In genomic region chr15:44157679-44158078, GRCh38 we compare ENCODE assay signal across 10 cellular contexts. TPM values are rescaled to one million over a fixed set of nuclear protein-coding genes. Genes with fewer than 3 reads are reported as not detected.
DNase-seq lines count a peak whose midpoint lies in the region; ATAC-seq and TF ChIP-seq lines count a peak whose summit lies in the region.
"Had no signal": no experiment of that assay in that cellular context is flagged by ENCODE, and none has a peak within 500 bp of the region (broad histone marks: within the 10 kb centered on the region; RNA-seq: fewer than 3 reads in every experiment).

No MANE protein-coding gene starts in this region.

- no peak overlapping the region for H3K18ac ChIP-seq in IMR-90 (ENCODE audit: low read depth, low read length)

- in situ Hi-C loops in IMR-90 (cut with MboI; ENCODE audit: low sequenced_read_pairs) (no loop called here), astrocyte of the cerebellum (cut with HindIII; ENCODE audit: low sequenced_read_pairs) (no loop called here)

- no TSS peak for BruUV-seq in IMR-90 (replicated peaks; lab: Mats Ljungman, UMichigan)

- no CpG with 5 or more reads among the region's 1 CpG for WGBS in IMR-90 (ENCODE audit: extremely low coverage in 2 of 2, insufficient read length in 1 of 2), 2 experiments
- WGBS in aorta, 2 donors = 51 to 58% methylated on average over 1 of the region's 1 CpG

- peak overlapping the region; percentile 23; the same call in 1 of the 2 replicates for H3K4me2 ChIP-seq in IMR-90 (ENCODE audit: low read depth, low read length)

- H2BK15ac ChIP-seq in IMR-90 (ENCODE audit: low read depth, low read length) = 0 out of 3 replicates have a peak overlapping the region, but pooled peaks have one; percentile 28

- no peak overlapping the region for H2AFZ ChIP-seq in IMR-90 (replicated peaks; ENCODE audit: low read length, poor library complexity)

- POLR2A ChIA-PET in IMR-90 (lab: Charles Lee; ENCODE audit: unreplicated experiment) = no interaction called here

- no peak overlapping the region for H3K56ac ChIP-seq in IMR-90 (ENCODE audit: extremely low read depth, insufficient read depth, low read length)

- H3K79me1 ChIP-seq in IMR-90 (ENCODE audit: low read depth in 1 of 2, low read length in 2 of 2) = peaks cover 0 to 9% of the 10 kb centered on the region in 2 experiments; a peak in 2 of 4 replicates

- no peak overlapping the region for H3K4ac ChIP-seq in IMR-90 (ENCODE audit: low read depth, low read length)

- intact Hi-C loops in IMR-90 (cut with micrococcal nuclease) = no loop called here
- intact Hi-C loops in left colon (cut with DNase I, micrococcal nuclease) = no loop called here
- intact Hi-C loops in aorta (cut with DNase I) = no loop called here

- H3K9me3 ChIP-seq in IMR-90 (ENCODE audit: control insufficient read depth, insufficient read depth, low read length) (no peaks in the 10 kb centered on the region), aorta (ENCODE audit: control insufficient read depth, low read length) (no peaks in the 10 kb centered on the region)

- H3K23ac ChIP-seq in IMR-90 (ENCODE audit: low read depth, low read length) = no peak overlapping the region; the same call in 1 of the 2 replicates

- H2AK5ac ChIP-seq in IMR-90 (ENCODE audit: low read depth, low read length) = no peak overlapping the region

- DNase-seq in AG20443 (ENCODE audit: low spot score) (peak; percentile 43), IMR-90 (peak; percentile 96), astrocyte of the cerebellum (ENCODE audit: low read depth) (peak; percentile 87), left colon (no peak), GM20000 (ENCODE audit: low spot score) (no peak), NCI-H1048 (lab: John Stamatoyannopoulos, UW) (no peak), NCI-H146 (lab: John Stamatoyannopoulos, UW) (no peak), aorta (no peak)
- DNase-seq: amygdala, hypothalamus had no signal

- H3K9ac ChIP-seq in IMR-90 (ENCODE audit: low read depth, low read length) = no peak overlapping the region

- H3K27ac ChIP-seq in IMR-90 (ENCODE audit: insufficient read depth, low read length) = no peak overlapping the region
- no peak overlapping the region for H3K27ac ChIP-seq in aorta (ENCODE audit: low read depth in 1 of 2, low read length in 2 of 2)

- H2AK9ac ChIP-seq in IMR-90 (replicated peaks; ENCODE audit: low read depth, low read length, poor library complexity) = no peak overlapping the region

- no peak for TF ChIP-seq RAD21 in IMR-90 (IDR thresholded peaks at IDR 0.05; ENCODE audit: low read length)

- no peak for TF ChIP-seq POLR2A in IMR-90 (IDR thresholded peaks at IDR 0.05; ENCODE audit: low read depth, low read length)

- H4K20me1 ChIP-seq in IMR-90 (ENCODE audit: insufficient read depth, low read length) = no peaks in the 10 kb centered on the region

- no peak overlapping the region for H4K5ac ChIP-seq in IMR-90 (ENCODE audit: low read depth, low read length)

- no peak overlapping the region for H4K91ac ChIP-seq in IMR-90 (ENCODE audit: insufficient read depth, low read depth, low read length)

- peak overlapping the region; percentile 20; the same call in 1 of the 2 replicates for H2BK120ac ChIP-seq in IMR-90 (ENCODE audit: low read depth, low read length)

- TF ChIP-seq CTCF in IMR-90 (conservative IDR thresholded peaks at IDR 0.05; ENCODE audit: low read depth, low read length) (no peak), astrocyte of the cerebellum (IDR thresholded peaks at IDR 0.05; ENCODE audit: low read depth, low read length, missing control alignments) (no peak), GM20000 (IDR thresholded peaks at IDR 0.05; ENCODE audit: extremely low read depth, missing control alignments) (no peak)

- H3K27me3 ChIP-seq in IMR-90 (ENCODE audit: control insufficient read depth, insufficient read depth, low read length) (no peaks in the 10 kb centered on the region), aorta (ENCODE audit: control insufficient read depth in 1 of 2, insufficient read depth in 2 of 2, low read length in 1 of 2) (no peaks in the 10 kb centered on the region)

- dilution Hi-C loops in IMR-90 (cut with HindIII; ENCODE audit: low sequenced_read_pairs, unreplicated experiment) = no loop called here

- CTCF ChIA-PET in IMR-90 (lab: Yijun Ruan, JAX) = no interaction called here

- H3K4me1 ChIP-seq in IMR-90 (ENCODE audit: control insufficient read depth, insufficient read depth, low read length) (no peaks in the 10 kb centered on the region; the same call in none of the 2 replicates), aorta (ENCODE audit: control insufficient read depth in 1 of 2, insufficient read depth in 2 of 2, low read length in 2 of 2) (no peaks in the 10 kb centered on the region)

- H2BK20ac ChIP-seq in IMR-90 (ENCODE audit: low read depth, low read length) = 0 out of 2 replicates have a peak overlapping the region, but pooled peaks have one; percentile 21

- ATAC-seq in IMR-90 (ENCODE audit: low read depth) (peak; percentile 84), left colon (peak; percentile 49), aorta (ENCODE audit: low FRiP score) (no peak)

- no peak overlapping the region for H3K14ac ChIP-seq in IMR-90 (replicated peaks; ENCODE audit: low read depth, low read length)

- no peaks in the 10 kb centered on the region for H3K36me3 ChIP-seq in IMR-90 (ENCODE audit: control insufficient read depth, insufficient read depth, low read length)
- H3K36me3 ChIP-seq in aorta (ENCODE audit: control insufficient read depth in 1 of 2, insufficient read depth in 2 of 2, low read length in 1 of 2) = no peaks in the 10 kb centered on the region

- H2BK5ac ChIP-seq in IMR-90 (ENCODE audit: low read depth, low read length, poor library complexity, severe bottlenecking) = peak overlapping the region; percentile 85

- H3K9me1 ChIP-seq in IMR-90 (ENCODE audit: insufficient read depth, low read length) = peaks cover 4% of the 10 kb centered on the region; the same call in 1 of the 2 replicates

- H4K8ac ChIP-seq in IMR-90 (ENCODE audit: low read depth in 2 of 2, low read length in 2 of 2) = no peak overlapping the region

- H3K4me3 ChIP-seq in IMR-90 (ENCODE audit: insufficient read depth, low read depth, low read length) (no peak overlapping the region), astrocyte of the cerebellum (ENCODE audit: low read depth, low read length) (no peak overlapping the region), aorta (ENCODE audit: low read length in 2 of 2) (no peak overlapping the region)

TF ChIP-seq in IMR-90, 13 proteins besides CTCF, POLR2A, EP300 and RAD21:
- TF ChIP-seq ELK1 (IDR thresholded peaks at IDR 0.05; ENCODE audit: borderline replicate concordance, low read depth, low read length) = no peak
- no peak for TF ChIP-seq USF2 (IDR thresholded peaks at IDR 0.05; ENCODE audit: low read depth, low read length)
- no peak; the same call in 1 of the 2 replicates for TF ChIP-seq MAFK (IDR thresholded peaks at IDR 0.05; ENCODE audit: low read depth, low read length)
- TF ChIP-seq FOS (IDR thresholded peaks at IDR 0.05; ENCODE audit: low read depth, low read length) = peak; percentile 56; the same call in 1 of the 2 replicates
- no peak for TF ChIP-seq CHD1 (IDR thresholded peaks at IDR 0.05; ENCODE audit: low read depth, low read length)
- no peak for TF ChIP-seq SMC3 (IDR thresholded peaks at IDR 0.05; ENCODE audit: low read depth, low read length)
- peak; percentile 42 for TF ChIP-seq RCOR1 (IDR thresholded peaks at IDR 0.05; ENCODE audit: insufficient replicate concordance, low read length)
- TF ChIP-seq MXI1 (IDR thresholded peaks at IDR 0.05; ENCODE audit: borderline replicate concordance, low read depth, low read length) = no peak
- TF ChIP-seq MAZ (IDR thresholded peaks at IDR 0.05; ENCODE audit: borderline replicate concordance, low read depth, low read length) = no peak
- no peak for TF ChIP-seq BHLHE40 (IDR thresholded peaks at IDR 0.05; ENCODE audit: low read depth, low read length)
- TF ChIP-seq CEBPB (IDR thresholded peaks at IDR 0.05; ENCODE audit: low read depth, low read length) = 0 out of 2 replicates have a peak, but pooled peaks have one; percentile 32
- no peak for TF ChIP-seq RFX5 (IDR thresholded peaks at IDR 0.05; ENCODE audit: low read depth, low read length)
- no peak for TF ChIP-seq NFE2L2 (IDR thresholded peaks at IDR 0.05; ENCODE audit: low read depth, low read length)

RNA-seq across cellular contexts. Expression of gene FRMD5, which starts 37.4 kb away (rescaled TPM):
- total RNA-seq in IMR-90 (2012; rRNA removed) (5.4 and 5.6 TPM in 2 replicates), left colon (1 to 10 TPM; 1.6 to 2.0 TPM), aorta (under 1 TPM; 0.39 to 0.78 TPM)
- polyA plus RNA-seq in IMR-90 (2012; rRNA removed) (4.1 and 4.8 TPM in 2 replicates), aorta (under 1 TPM; 0.18 to 0.88 TPM)
- polyA plus RNA-seq in IMR-90 (2012; cell fraction: cytosol; rRNA removed) = 3.5 and 3.9 TPM in 2 replicates
- polyA plus RNA-seq in IMR-90 (2012; cell fraction: nucleus; rRNA removed; ENCODE audit: low replicate concordance) = 9.0 and 13.8 TPM in 2 replicates

Comparison
In these comparisons a context has a peak if more than half of its experiments do, and no peak if none do; other contexts are left out.
1. DNase-seq: peak in AG20443 (single experiment), IMR-90 (single experiment) and astrocyte of the cerebellum (single experiment); none in left colon (0 of 2), GM20000 (single experiment), NCI-H1048 (single experiment), NCI-H146 (single experiment) and aorta (0 of 2).